10 cellular contexts compared by ENCODE assay signal in the genomic region with DNA sequence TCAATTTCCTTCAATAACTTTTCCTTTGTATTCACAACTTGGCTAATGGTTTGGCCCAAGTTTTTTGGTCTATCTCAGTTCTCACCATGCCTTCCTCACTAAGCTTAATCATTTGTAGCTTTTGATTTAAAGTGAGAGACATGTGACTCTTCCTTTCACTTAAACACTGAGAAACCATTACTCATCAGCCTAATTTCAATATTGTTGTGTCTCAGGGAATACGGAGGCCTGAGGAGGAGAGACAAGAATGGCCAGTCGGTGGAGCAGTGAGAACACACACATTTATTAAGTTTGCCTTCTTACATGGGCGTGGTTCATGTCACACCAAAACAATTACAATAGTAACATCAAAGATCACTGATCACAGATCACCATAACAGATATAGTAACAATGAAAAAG. TPM values are rescaled to one million over a fixed set of nuclear protein-coding genes. Genes with fewer than 3 reads are reported as not detected.
A peak's percentile ranks its signal among the peaks of the same experiment; 100 is the strongest.
DNase-seq lines count a peak whose midpoint lies in the region; ATAC-seq and TF ChIP-seq lines count a peak whose summit lies in the region.
"Had no signal": no experiment of that assay in that cellular context is flagged by ENCODE, and none has a peak within 500 bp of the region (broad histone marks: within the 10 kb centered on the region; RNA-seq: fewer than 3 reads in every experiment).

No MANE protein-coding gene starts in this region.

- ATAC-seq in RWPE2 (ENCODE audit: low read depth) (peak; percentile 29; the same call in 1 of the 3 replicates), esophagus mucosa (peak; percentile 94)

- H3K4me3 ChIP-seq in GM23248 (no peak overlapping the region), RWPE2 (ENCODE audit: severe bottlenecking) (no peak overlapping the region), left ventricle myocardium inferior (no peak overlapping the region)

- intact Hi-C loops in left ventricle myocardium inferior (cut with micrococcal nuclease) = no loop called here

- in situ Hi-C loops in GM23248 (cut with MboI) = no loop called here

- peak; percentile 48 for DNase-seq in EH (ENCODE audit: low read depth)
- peak; percentile 53 for DNase-seq in GM23248
- no peak for DNase-seq in RWPE2 (ENCODE audit: low spot score)
- no peak for DNase-seq in erythroblast (lab: John Stamatoyannopoulos, UW)
- no peak for DNase-seq in GDM1 (lab: John Stamatoyannopoulos, UW)
- no peak for DNase-seq in hypothalamus (lab: John Stamatoyannopoulos, UW)
- DNase-seq in left ventricle myocardium inferior = no peak
- DNase-seq: NCI-H2171 treated with DMSO at 0.1 percent for 48 hours had no signal

- no peak overlapping the region for H3K9ac ChIP-seq in GM23248

- H3K79me2 ChIP-seq in GM23248 (ENCODE audit: insufficient read depth) = peaks cover 84% of the 10 kb centered on the region

- H3K4me1 ChIP-seq in GM23248 (ENCODE audit: insufficient read depth) (peaks cover 22% of the 10 kb centered on the region), RWPE2 (ENCODE audit: insufficient read depth, poor library complexity, severe bottlenecking) (no peaks in the 10 kb centered on the region), left ventricle myocardium inferior (no peaks in the 10 kb centered on the region)

- no peaks in the 10 kb centered on the region for H4K20me1 ChIP-seq in GM23248 (ENCODE audit: insufficient read depth)

- no peak overlapping the region for H3K4me2 ChIP-seq in GM23248 (ENCODE audit: unreplicated experiment)

- H3K36me3 ChIP-seq in GM23248 (ENCODE audit: low read depth) = no peaks in the 10 kb centered on the region
- peaks cover 15% of the 10 kb centered on the region for H3K36me3 ChIP-seq in RWPE2 (ENCODE audit: low read depth)
- no peaks in the 10 kb centered on the region for H3K36me3 ChIP-seq in left ventricle myocardium inferior

- H3K9me3 ChIP-seq in GM23248 (ENCODE audit: low read depth) = no peaks in the 10 kb centered on the region
- H3K9me3 ChIP-seq in RWPE2 (ENCODE audit: severe bottlenecking) = peaks cover 8% of the 10 kb centered on the region
- H3K9me3 ChIP-seq in left ventricle myocardium inferior (replicated peaks) = peaks cover 29% of the 10 kb centered on the region

- H3K27ac ChIP-seq in GM23248 (no peak overlapping the region), RWPE2 (ENCODE audit: poor library complexity, severe bottlenecking) (no peak overlapping the region), left ventricle myocardium inferior (replicated peaks) (no peak overlapping the region)
- H3K27ac ChIP-seq: VCaP had no signal

- H3K27me3 ChIP-seq in GM23248 (replicated peaks; ENCODE audit: insufficient read depth) = no peaks in the 10 kb centered on the region
- no peaks in the 10 kb centered on the region for H3K27me3 ChIP-seq in RWPE2 (ENCODE audit: insufficient read depth, poor library complexity, severe bottlenecking)
- H3K27me3 ChIP-seq in left ventricle myocardium inferior (ENCODE audit: low read depth) = no peaks in the 10 kb centered on the region

- H2AFZ ChIP-seq in GM23248 = no peak overlapping the region

- no peak for TF ChIP-seq POLR2A in erythroblast (IDR thresholded peaks at IDR 0.05; ENCODE audit: low read length)

- WGBS in GM23248 (ENCODE audit: low coverage in 1 of 2, low lambda C conversion rate in 2 of 2, missing lambda C conversion rate in 2 of 2), 2 experiments = 65 to 78% methylated on average over 3 of the region's 3 CpGs

- H3F3A ChIP-seq in GM23248 (ENCODE audit: insufficient read depth) = peaks cover 15% of the 10 kb centered on the region; the same call in 1 of the 2 replicates

- TF ChIP-seq CTCF in RWPE2 (IDR thresholded peaks at IDR 0.05; ENCODE audit: poor library complexity, severe bottlenecking) = no peak
- TF ChIP-seq CTCF in left ventricle myocardium inferior (IDR thresholded peaks at IDR 0.05; ENCODE audit: borderline replicate concordance) = no peak

- no peaks in the 10 kb centered on the region for H3K9me2 ChIP-seq in GM23248 (ENCODE audit: insufficient read depth)

RNA-seq across cellular contexts. Expression of a gene that starts 56.7 kb away (rescaled TPM):
- 61.9 and 69.6 TPM in 2 replicates for total RNA-seq in GM23248 (2014; rRNA removed; shearing (Covaris generic))
- polyA plus RNA-seq in GM23248 (2016; fragmentation: Nextera tagmentation; extraction: Ambion mirVana) = 70.8 and 76.6 TPM in 2 replicates
- total RNA-seq in esophagus mucosa (12.9 TPM), left ventricle myocardium inferior (1.7 TPM)

Comparison
In these comparisons a context has a peak if more than half of its experiments do, and no peak if none do; other contexts are left out.
1. DNase-seq: peak in EH (single experiment) and GM23248 (single experiment); none in RWPE2 (single experiment), erythroblast (0 of 2), GDM1 (single experiment), hypothalamus (0 of 51) and left ventricle myocardium inferior (single experiment).